31 cellular contexts compared by ENCODE assay signal in the genomic region with DNA sequence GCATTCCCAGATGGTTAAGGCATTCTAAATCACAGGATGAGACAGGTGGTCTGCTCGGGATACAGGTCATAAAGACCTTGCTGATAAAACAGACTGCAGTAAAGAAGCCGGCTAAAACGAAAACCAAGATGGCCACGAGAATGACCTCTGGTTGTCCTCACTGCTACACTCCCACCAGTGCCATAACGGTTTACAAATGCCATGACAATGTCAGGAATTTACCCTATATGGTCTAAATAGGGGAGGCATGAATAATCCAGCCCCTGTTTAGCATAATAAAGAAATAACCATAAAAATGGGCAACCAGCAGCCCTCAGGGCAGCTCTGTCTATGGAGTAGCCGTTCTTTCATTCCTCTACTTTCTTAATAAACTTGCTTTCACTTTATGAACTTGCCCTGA.
"Had no signal": no experiment of that assay in that cellular context is flagged by ENCODE, and none has a peak within 500 bp of the region (broad histone marks: within the 10 kb centered on the region; RNA-seq: fewer than 3 reads in every experiment).

No MANE protein-coding gene starts in this region.

- H3K36me3 ChIP-seq: MG63 had no signal

- H3K27ac Mint-ChIP-seq: activated CD4-positive, alpha-beta memory T cell treated with anti-CD3 and anti-CD28 coated beads, Interleukin-2, amount 10 ng/mL, durations not matched to agents 7 days and 5 days; activated CD4-positive, alpha-beta T cell treated with anti-CD3 and anti-CD28 coated beads for 36 hours; activated naive CD4-positive, alpha-beta T cell treated with anti-CD3 and anti-CD28 coated beads for 36 hours; activated naive CD8-positive, alpha-beta T cell treated with anti-CD3 and anti-CD28 coated beads for 36 hours; activated T-helper 17 cell treated with anti-CD3 and anti-CD28 coated beads, Interleukin-2, amount 50 U/mL, for 72 hours; T-cell had no signal

- H3K27ac ChIP-seq: SK-N-MC, VCaP had no signal

- H3K4me3 Mint-ChIP-seq: activated CD4-positive, alpha-beta memory T cell treated with anti-CD3 and anti-CD28 coated beads, Interleukin-2, amount 10 ng/mL, durations not matched to agents 7 days and 5 days; activated CD4-positive, alpha-beta T cell treated with anti-CD3 and anti-CD28 coated beads for 36 hours; activated naive CD4-positive, alpha-beta T cell treated with anti-CD3 and anti-CD28 coated beads for 36 hours; activated naive CD8-positive, alpha-beta T cell treated with anti-CD3 and anti-CD28 coated beads for 36 hours; activated T-helper 17 cell treated with anti-CD3 and anti-CD28 coated beads, Interleukin-2, amount 50 U/mL, for 72 hours; T-cell had no signal

- H3K36me3 Mint-ChIP-seq: activated naive CD8-positive, alpha-beta T cell treated with anti-CD3 and anti-CD28 coated beads for 36 hours; T-cell had no signal

- H3K9me3 ChIP-seq: MG63 had no signal

- DNase-seq: activated CD4-positive, alpha-beta memory T cell treated with anti-CD3 and anti-CD28 coated beads, Interleukin-2, amount 10 ng/mL, durations not matched to agents 7 days and 5 days; activated CD4-positive, alpha-beta T cell treated with anti-CD3 and anti-CD28 coated beads for 36 hours; activated CD4-positive, alpha-beta T cell treated with anti-CD3 and anti-CD28 coated beads, Interleukin-2, amount 50 U/mL, for 1 hour; activated gamma-delta T cell; activated naive CD4-positive, alpha-beta T cell treated with anti-CD3 and anti-CD28 coated beads for 36 hours; activated naive CD8-positive, alpha-beta T cell treated with anti-CD3 and anti-CD28 coated beads for 36 hours; activated T-cell treated with anti-CD3 and anti-CD28 coated beads for 4 hours; activated T-cell treated with anti-CD3 and anti-CD28 coated beads, Interleukin-2, amount 50 U/mL, for 48 hours; cerebellar nuclear complex; MG63; MV-4-11; NCI-H1092 treated with DMSO at 0.1 percent for 48 hours; NCI-H1417 treated with DMSO at 0.1 percent for 48 hours; NCI-H1694; NCI-H2029; NCI-H2107; NCI-H2171 treated with DMSO at 0.1 percent for 48 hours; NCI-H226; NCI-H526; NCI-H82; NK-92 treated with Interleukin-12 subunit alpha and Interleukin-12 subunit beta, amount 100 ng/mL, for 24 hours; OCI-M1; RPMI8226; T-cell; T-helper 2 cell; T1000 had no signal

- H3K4me3 ChIP-seq: MG63, SK-N-MC had no signal

- ATAC-seq: activated CD4-positive, alpha-beta T cell treated with anti-CD3 and anti-CD28 coated beads for 36 hours; activated T-helper 17 cell treated with anti-CD3 and anti-CD28 coated beads, Interleukin-2, amount 50 U/mL, for 72 hours; Panc1; Right ventricle myocardium inferior; T-cell had no signal

- H3K27me3 Mint-ChIP-seq: activated CD4-positive, alpha-beta memory T cell treated with anti-CD3 and anti-CD28 coated beads, Interleukin-2, amount 10 ng/mL, durations not matched to agents 7 days and 5 days; activated CD4-positive, alpha-beta T cell treated with anti-CD3 and anti-CD28 coated beads for 36 hours; activated naive CD8-positive, alpha-beta T cell treated with anti-CD3 and anti-CD28 coated beads for 36 hours; activated T-helper 17 cell treated with anti-CD3 and anti-CD28 coated beads, Interleukin-2, amount 50 U/mL, for 72 hours; T-cell had no signal

- H3K27me3 ChIP-seq: MG63 had no signal

- H3K4me1 Mint-ChIP-seq: activated CD4-positive, alpha-beta memory T cell treated with anti-CD3 and anti-CD28 coated beads, Interleukin-2, amount 10 ng/mL, durations not matched to agents 7 days and 5 days; activated CD4-positive, alpha-beta T cell treated with anti-CD3 and anti-CD28 coated beads for 36 hours; activated naive CD8-positive, alpha-beta T cell treated with anti-CD3 and anti-CD28 coated beads for 36 hours; activated T-helper 17 cell treated with anti-CD3 and anti-CD28 coated beads, Interleukin-2, amount 50 U/mL, for 72 hours; T-cell had no signal
